1 cellular context compared by ENCODE assay signal in genomic region chr15:90954712-90955671, GRCh38.
TF ChIP-seq lines count a peak whose summit lies in the region.

Gene RCCD1, plus strand, starts transcription at chr15:90954884. Its CDS starts 1,851 bp downstream, at chr15:90956735.

TF ChIP-seq in HepG2, 621 proteins besides CTCF, POLR2A, EP300 and RAD21 (continued from another document and continues in another):
- peak; percentile 92 for TF ChIP-seq E2F1 (CRISPR knock-in tag; IDR thresholded peaks at IDR 0.05)
- TF ChIP-seq KAT7 (CRISPR knock-in tag; IDR thresholded peaks at IDR 0.05; ENCODE audit: borderline replicate concordance), result 0 out of 2 replicates have a peak, but pooled peaks have one; percentile 75
- TF ChIP-seq GABPA (IDR thresholded peaks at IDR 0.05; ENCODE audit: low read depth, low read length), result 0 out of 2 replicates have a peak, but pooled peaks have one; percentile 8
- TF ChIP-seq GABPA (CRISPR knock-in tag; IDR thresholded peaks at IDR 0.05; ENCODE audit: low read depth), result peak; percentile 61
- TF ChIP-seq ZNF567 (CRISPR knock-in tag; IDR thresholded peaks at IDR 0.05; ENCODE audit: borderline replicate concordance), result no peak
- TF ChIP-seq SP2 (CRISPR knock-in tag; IDR thresholded peaks at IDR 0.05), result peak; percentile 51
- peak; percentile 30; the same call in 1 of the 2 replicates for TF ChIP-seq ZNF350 (CRISPR knock-in tag; IDR thresholded peaks at IDR 0.05; ENCODE audit: borderline replicate concordance, low read depth)
- TF ChIP-seq ARNT (IDR thresholded peaks at IDR 0.05), result no peak
- 0 out of 2 replicates have a peak, but pooled peaks have one; percentile 64 for TF ChIP-seq ZFAT (CRISPR knock-in tag; conservative IDR thresholded peaks at IDR 0.05)
- peak; percentile 94 for TF ChIP-seq ZNF121 (CRISPR knock-in tag; IDR thresholded peaks at IDR 0.05)
- 0 out of 2 replicates have a peak, but pooled peaks have one; percentile 30 for TF ChIP-seq ZNF292 (CRISPR knock-in tag; IDR thresholded peaks at IDR 0.05; ENCODE audit: borderline replicate concordance, low read depth)
- TF ChIP-seq ZNF441 (CRISPR knock-in tag; IDR thresholded peaks at IDR 0.05; ENCODE audit: borderline replicate concordance), result peak; percentile 80
- peak; percentile 95 for TF ChIP-seq ZNF687 (CRISPR knock-in tag; IDR thresholded peaks at IDR 0.05)
- TF ChIP-seq PHF8 (CRISPR knock-in tag; IDR thresholded peaks at IDR 0.05), result peak; percentile 85
- TF ChIP-seq EHMT2 (IDR thresholded peaks at IDR 0.05; ENCODE audit: borderline replicate concordance, low read depth, low read length), result no peak
- TF ChIP-seq NR0B2 (CRISPR knock-in tag; IDR thresholded peaks at IDR 0.05), result peak; percentile 77
- TF ChIP-seq ZNF605 (CRISPR knock-in tag; IDR thresholded peaks at IDR 0.05), result peak; percentile 89
- TF ChIP-seq ZFP62 (CRISPR knock-in tag; IDR thresholded peaks at IDR 0.05), result no peak
- TF ChIP-seq TSC22D2 (CRISPR knock-in tag; IDR thresholded peaks at IDR 0.05; ENCODE audit: borderline replicate concordance), result peak; percentile 18; the same call in 1 of the 2 replicates
- no peak for TF ChIP-seq ZNF746 (CRISPR knock-in tag; IDR thresholded peaks at IDR 0.05)
- peak; percentile 86 for TF ChIP-seq ZGPAT (CRISPR knock-in tag; IDR thresholded peaks at IDR 0.05)
- TF ChIP-seq HMG20A (CRISPR knock-in tag; IDR thresholded peaks at IDR 0.05; ENCODE audit: borderline replicate concordance), result no peak; the same call in 1 of the 2 replicates
- TF ChIP-seq ZBTB38 (CRISPR knock-in tag; IDR thresholded peaks at IDR 0.05), result peak; percentile 76; the same call in 1 of the 2 replicates
- peak; percentile 87; the same call in 1 of the 2 replicates for TF ChIP-seq ZFP90 (CRISPR knock-in tag; IDR thresholded peaks at IDR 0.05; ENCODE audit: borderline replicate concordance)
- TF ChIP-seq CSRNP1 (CRISPR knock-in tag; IDR thresholded peaks at IDR 0.05), result peak; percentile 95
- TF ChIP-seq PITX1 (CRISPR knock-in tag; IDR thresholded peaks at IDR 0.05), result peak; percentile 62; the same call in 1 of the 2 replicates
- no peak for TF ChIP-seq ZNF597 (CRISPR knock-in tag; IDR thresholded peaks at IDR 0.05)
- no peak; the same call in 1 of the 2 replicates for TF ChIP-seq ZNF136 (CRISPR knock-in tag; IDR thresholded peaks at IDR 0.05; ENCODE audit: low read depth)
- no peak for TF ChIP-seq ZFP82 (CRISPR knock-in tag; IDR thresholded peaks at IDR 0.05; ENCODE audit: borderline replicate concordance)
- no peak for TF ChIP-seq PCBP2 (optimal IDR thresholded peaks at IDR 0.05; ENCODE audit: low read depth, low read length, poor library complexity, severe bottlenecking)
- no peak for TF ChIP-seq ATF5 (CRISPR knock-in tag; IDR thresholded peaks at IDR 0.05; ENCODE audit: low read depth)
- peak; percentile 98 for TF ChIP-seq TFDP2 (CRISPR knock-in tag; IDR thresholded peaks at IDR 0.05)
- TF ChIP-seq DRAP1 (CRISPR knock-in tag; IDR thresholded peaks at IDR 0.05), result peak; percentile 54; the same call in 1 of the 2 replicates
- peak; percentile 72 for TF ChIP-seq GFI1 (CRISPR knock-in tag; IDR thresholded peaks at IDR 0.05; ENCODE audit: borderline replicate concordance)
- peak; percentile 21 for TF ChIP-seq PATZ1 (CRISPR knock-in tag; IDR thresholded peaks at IDR 0.05)
- peak; percentile 57; the same call in 1 of the 2 replicates for TF ChIP-seq ZNF580 (CRISPR knock-in tag; IDR thresholded peaks at IDR 0.05; ENCODE audit: borderline replicate concordance, low read depth)
- TF ChIP-seq HINFP (CRISPR knock-in tag; IDR thresholded peaks at IDR 0.05; ENCODE audit: low read depth), result no peak
- peak; percentile 48; the same call in 1 of the 2 replicates for TF ChIP-seq SMYD3 (CRISPR knock-in tag; IDR thresholded peaks at IDR 0.05)
- 0 out of 2 replicates have a peak, but pooled peaks have one; percentile 16 for TF ChIP-seq NFATC3 (CRISPR knock-in tag; IDR thresholded peaks at IDR 0.05)
- TF ChIP-seq KAT2B (IDR thresholded peaks at IDR 0.05; ENCODE audit: borderline replicate concordance, low read depth, low read length), result no peak
- no peak for TF ChIP-seq ZBTB21 (CRISPR knock-in tag; IDR thresholded peaks at IDR 0.05)
